8 cellular contexts compared by ENCODE assay signal in the genomic region with DNA sequence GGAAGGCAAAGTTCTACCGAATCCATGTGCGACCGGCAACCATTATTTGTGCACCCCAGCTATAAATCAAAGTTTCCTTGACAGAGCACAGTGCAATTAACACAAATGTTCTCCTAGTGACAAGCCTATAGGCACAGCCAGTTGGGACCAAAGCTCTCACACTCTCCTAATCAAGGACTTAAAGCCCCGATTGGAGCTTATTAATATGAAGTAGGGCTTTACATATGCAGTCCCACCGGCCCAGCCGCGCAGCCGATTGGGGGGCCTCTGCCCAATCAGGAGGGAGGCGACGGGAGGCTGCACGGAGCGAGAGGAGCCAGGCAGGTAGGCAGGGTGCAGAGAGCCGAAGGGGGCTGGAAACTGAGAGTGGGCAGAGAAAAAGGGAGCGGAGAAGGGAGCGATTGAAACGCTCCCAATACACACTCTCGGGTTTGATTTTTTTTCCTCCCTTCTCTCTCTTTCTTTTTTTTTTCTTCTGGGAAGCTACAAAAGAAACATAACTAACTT. TPM values are rescaled to one million over a fixed set of nuclear protein-coding genes. Genes with fewer than 3 reads are reported as not detected.
DNase-seq lines count a peak whose midpoint lies in the region; ATAC-seq and TF ChIP-seq lines count a peak whose summit lies in the region.

ESRRG (minus strand) TSS at position 156 of the 507 bp plus-strand sequence; CDS start at position 26, 130 bp downstream.

- H3K9me3 ChIP-seq in HAP-1: no peaks in the 10 kb centered on the region

- ATAC-seq in HG03439 (IDR thresholded peaks at IDR 0.05; ENCODE audit: unreplicated experiment): no peak
- ATAC-seq in GM21528 (IDR thresholded peaks at IDR 0.05; ENCODE audit: low FRiP score, unreplicated experiment): no peak
- no peak for ATAC-seq in HG03469 (IDR thresholded peaks at IDR 0.05; ENCODE audit: unreplicated experiment)

- H3K4me1 ChIP-seq in HAP-1: peaks cover 50% of the 10 kb centered on the region

- H3K27me3 ChIP-seq in HAP-1 (ENCODE audit: low read depth): no peaks in the 10 kb centered on the region

- peak; percentile 90 to 91 for DNase-seq in HAP-1 (ENCODE audit: low spot score in 2 of 2)
- DNase-seq in NCI-H524 treated with DMSO at 0.1 percent for 48 hours (lab: John Stamatoyannopoulos, UW): peak; percentile 82
- peak; percentile 25 for DNase-seq in epithelial cell of esophagus (ENCODE audit: low read depth)
- peak; percentile 2 for DNase-seq in myocyte (ENCODE audit: low read depth)
- no peak for DNase-seq in epidermal melanocyte (ENCODE audit: insufficient read length, low spot score)

- TF ChIP-seq CTCF in epithelial cell of esophagus (IDR thresholded peaks at IDR 0.05; ENCODE audit: insufficient read depth, low read depth, low read length, missing control alignments): no peak

- H3K36me3 ChIP-seq in HAP-1 (replicated peaks): no peaks in the 10 kb centered on the region

- H3K4me3 ChIP-seq in HAP-1 (peak within 1 kb of the TSS; percentile 35), epithelial cell of esophagus (ENCODE audit: low read length) (peak within 1 kb of the TSS; percentile 27)

- in situ Hi-C loops in HAP-1 (cut with MboI; ENCODE audit: low sequenced_read_pairs): no loop called here

RNA-seq across cellular contexts. Expression of gene ESRRG, which starts in this region (rescaled TPM):
- total RNA-seq in myocyte: 0.16 and 1.3 TPM in 2 replicates
- polyA plus RNA-seq in myocyte (2012): 0.14 TPM
